1 cellular context compared by ENCODE assay signal in the genomic region with DNA sequence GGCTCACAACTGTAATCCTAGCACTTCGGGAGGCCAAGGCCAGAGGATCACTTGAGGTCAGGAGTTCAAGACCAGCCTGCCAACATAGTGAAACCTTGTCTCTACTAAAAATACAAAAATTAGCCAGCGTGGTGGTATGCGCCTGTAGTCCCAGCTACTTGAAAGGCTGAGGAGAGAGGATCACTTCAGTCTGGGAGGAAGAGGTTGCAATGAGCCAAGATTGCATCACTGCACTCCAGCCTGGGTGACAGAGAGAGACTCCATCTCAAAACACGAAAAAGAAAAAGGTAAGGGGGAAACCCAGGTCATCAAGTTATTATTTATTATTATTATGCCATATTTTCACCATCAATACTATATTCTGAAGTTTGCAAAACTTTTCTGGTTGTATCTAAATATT. TPM values are rescaled to one million over a fixed set of nuclear protein-coding genes. Genes with fewer than 3 reads are reported as not detected.
"Had no signal": no experiment of that assay in that cellular context is flagged by ENCODE, and none has a peak within 500 bp of the region (broad histone marks: within the 10 kb centered on the region; RNA-seq: fewer than 3 reads in every experiment).

No MANE protein-coding gene starts in this region.

RNA-seq across cellular contexts. Expression of a gene that starts 30.7 kb away (rescaled TPM):
- total RNA-seq: NCI-H460 had no signal
